Comparison of ENCODE assay signal across 14 cellular contexts in the genomic region with DNA sequence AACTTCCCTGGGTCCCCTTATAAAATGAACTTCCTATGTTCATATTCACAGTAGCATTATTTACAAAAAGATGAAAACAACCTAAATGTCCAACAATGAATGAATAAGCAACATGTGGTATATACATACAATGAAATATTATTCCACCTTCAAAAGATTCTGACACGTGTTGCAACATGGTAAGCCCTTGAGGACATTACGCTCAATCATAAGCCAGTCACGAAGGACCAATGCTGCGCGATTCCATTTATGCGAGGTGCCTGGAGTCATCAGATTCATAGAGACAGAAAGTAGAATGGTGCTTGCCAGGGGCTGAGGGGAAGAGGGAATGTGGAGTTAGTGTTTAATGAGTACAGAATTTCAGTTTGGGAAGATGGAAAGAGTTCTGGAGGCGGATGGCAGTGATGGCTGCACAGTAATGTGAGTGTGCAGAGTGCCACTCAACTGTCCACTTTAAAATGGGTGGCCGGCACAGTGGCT.
A peak's percentile ranks its signal among the peaks of the same experiment; 100 is the strongest.
DNase-seq lines count a peak whose midpoint lies in the region; ATAC-seq and TF ChIP-seq lines count a peak whose summit lies in the region.
"Had no signal": no experiment of that assay in that cellular context is flagged by ENCODE, and none has a peak within 500 bp of the region (broad histone marks: within the 10 kb centered on the region; RNA-seq: fewer than 3 reads in every experiment).

No MANE protein-coding gene starts in this region.

- TF ChIP-seq CTCF in right atrium auricular region (IDR thresholded peaks at IDR 0.05), result no peak
- no peak for TF ChIP-seq CTCF in chondrocyte (IDR thresholded peaks at IDR 0.05)

- no peaks in the 10 kb centered on the region for H3K9me3 Mint-ChIP-seq in chondrocyte (ENCODE audit: low read depth)
- no peaks in the 10 kb centered on the region for H3K9me3 Mint-ChIP-seq in stimulated activated effector memory CD8-positive, alpha-beta T cell treated with anti-CD3 and anti-CD28 coated beads, Interleukin-12 subunit alpha, Interleukin-12 subunit beta, amount 100 ng/mL, for 72 hours
- H3K9me3 Mint-ChIP-seq: CD8-positive, alpha-beta T cell had no signal

- H3K27me3 Mint-ChIP-seq in chondrocyte (ENCODE audit: low read depth), result peaks cover 14% of the 10 kb centered on the region

- H3K4me3 ChIP-seq in right atrium auricular region, result no peak overlapping the region
- H3K4me3 ChIP-seq: HAP-1 had no signal

- H3K27ac Mint-ChIP-seq in chondrocyte (ENCODE audit: unreplicated experiment), result no peak overlapping the region
- no peak overlapping the region for H3K27ac Mint-ChIP-seq in stimulated activated effector memory CD8-positive, alpha-beta T cell treated with anti-CD3 and anti-CD28 coated beads, Interleukin-12 subunit alpha, Interleukin-12 subunit beta, amount 100 ng/mL, for 72 hours
- H3K27ac Mint-ChIP-seq: CD14-positive monocyte; CD8-positive, alpha-beta T cell; IgD-negative memory B cell had no signal

- intact Hi-C loops in left cardiac atrium (cut with DNase I), result no loop called here

- no peak overlapping the region for H3K4me3 Mint-ChIP-seq in chondrocyte (ENCODE audit: unreplicated experiment)
- no peak overlapping the region for H3K4me3 Mint-ChIP-seq in stimulated activated effector memory CD8-positive, alpha-beta T cell treated with anti-CD3 and anti-CD28 coated beads, Interleukin-12 subunit alpha, Interleukin-12 subunit beta, amount 100 ng/mL, for 72 hours
- H3K4me3 Mint-ChIP-seq: CD8-positive, alpha-beta T cell had no signal

- no peaks in the 10 kb centered on the region for H3K36me3 Mint-ChIP-seq in chondrocyte (ENCODE audit: low read depth)
- H3K36me3 Mint-ChIP-seq in stimulated activated effector memory CD8-positive, alpha-beta T cell treated with anti-CD3 and anti-CD28 coated beads, Interleukin-12 subunit alpha, Interleukin-12 subunit beta, amount 100 ng/mL, for 72 hours, result no peaks in the 10 kb centered on the region
- H3K36me3 Mint-ChIP-seq: CD14-positive monocyte; CD8-positive, alpha-beta T cell; IgD-negative memory B cell had no signal

- peaks cover 0 to 5% of the 10 kb centered on the region in 2 donors for H3K9me3 ChIP-seq in right atrium auricular region
- H3K9me3 ChIP-seq: HAP-1 had no signal

- ATAC-seq in left cardiac atrium, result no peak
- no peak for ATAC-seq in stimulated activated effector memory CD8-positive, alpha-beta T cell treated with anti-CD3 and anti-CD28 coated beads, Interleukin-12 subunit alpha, Interleukin-12 subunit beta, amount 100 ng/mL, for 72 hours
- ATAC-seq: CD8-positive, alpha-beta T cell had no signal

- no peaks in the 10 kb centered on the region for H3K4me1 ChIP-seq in right atrium auricular region
- H3K4me1 ChIP-seq: HAP-1 had no signal

- no peak overlapping the region for H3K27ac ChIP-seq in right atrium auricular region

- H3K4me1 Mint-ChIP-seq in chondrocyte (ENCODE audit: low read depth), result no peaks in the 10 kb centered on the region
- H3K4me1 Mint-ChIP-seq in stimulated activated effector memory CD8-positive, alpha-beta T cell treated with anti-CD3 and anti-CD28 coated beads, Interleukin-12 subunit alpha, Interleukin-12 subunit beta, amount 100 ng/mL, for 72 hours, result no peaks in the 10 kb centered on the region
- H3K4me1 Mint-ChIP-seq: IgD-negative memory B cell had no signal

- no peaks in the 10 kb centered on the region for H3K27me3 ChIP-seq in right atrium auricular region

- no peaks in the 10 kb centered on the region for H3K36me3 ChIP-seq in right atrium auricular region
- H3K36me3 ChIP-seq: HAP-1 had no signal

- DNase-seq in right atrium auricular region (ENCODE audit: low spot score) (peak; percentile 4), left cardiac atrium (no peak), chondrocyte (ENCODE audit: low spot score) (peak; percentile 34), islet precursor cell (peak; percentile 10), NCI-H345 (lab: John Stamatoyannopoulos, UW) (no peak), Ammon's horn (ENCODE audit: low spot score) (no peak)
- no peak for DNase-seq in stimulated activated effector memory CD8-positive, alpha-beta T cell treated with anti-CD3 and anti-CD28 coated beads, Interleukin-12 subunit alpha, Interleukin-12 subunit beta, amount 100 ng/mL, for 72 hours (ENCODE audit: low spot score in 2 of 2)
- DNase-seq: COR-L47, DND-41, GDM1 had no signal

Comparison
In these comparisons a context has a peak if more than half of its experiments do, and no peak if none do; other contexts are left out.
1. DNase-seq: peak in right atrium auricular region (single experiment), chondrocyte (single experiment) and islet precursor cell (single experiment); none in left cardiac atrium (single experiment), NCI-H345 (single experiment), stimulated activated effector memory CD8-positive, alpha-beta T cell treated with anti-CD3 and anti-CD28 coated beads, Interleukin-12 subunit alpha, Interleukin-12 subunit beta, amount 100 ng/mL, for 72 hours (0 of 2) and Ammon's horn (single experiment).